In the genomic region with DNA sequence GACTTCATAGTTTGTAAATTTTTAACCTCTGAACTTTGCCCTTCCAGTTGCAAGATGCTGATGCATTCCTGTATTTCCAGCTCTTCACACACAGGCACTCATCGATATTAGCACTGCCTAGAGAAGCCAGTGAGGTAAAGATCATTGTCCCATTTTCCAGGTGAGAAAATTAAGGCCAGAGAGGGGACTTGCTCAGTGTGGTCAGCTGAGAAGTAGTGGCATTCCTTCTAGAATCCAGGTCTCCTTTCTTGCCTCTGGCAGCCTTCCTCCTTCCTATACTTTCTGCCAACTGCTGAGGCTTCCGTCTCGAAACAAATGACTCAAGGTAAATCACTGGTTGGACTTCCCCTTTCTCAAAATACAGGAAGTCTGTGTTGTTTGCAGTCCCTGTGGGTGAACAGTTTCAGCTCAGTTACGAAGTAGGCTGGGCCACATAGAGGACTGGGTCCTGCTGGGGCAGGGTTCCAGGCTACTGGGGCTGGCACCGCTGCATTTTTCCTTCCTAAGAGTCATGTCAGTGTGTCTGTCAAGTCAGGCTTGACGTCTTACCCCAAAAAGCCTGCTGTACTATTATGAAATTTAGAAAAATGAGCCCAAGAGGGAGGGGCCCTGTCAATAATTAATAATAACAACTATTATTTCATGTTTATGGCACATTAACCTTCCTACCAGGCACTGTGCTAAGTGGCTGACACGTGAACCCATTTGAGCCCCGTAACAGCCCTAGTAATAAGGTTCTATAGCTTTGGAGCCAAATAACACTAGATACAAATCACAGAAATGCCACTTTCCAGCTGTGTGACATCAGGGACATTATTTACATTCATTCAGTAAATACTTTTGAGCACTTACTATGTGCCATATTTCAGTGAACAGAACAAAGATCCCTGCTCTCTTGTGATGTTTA, we compare ENCODE assay signal across 8 cellular contexts. TPM values are rescaled to one million over a fixed set of nuclear protein-coding genes. Genes with fewer than 3 reads are reported as not detected.
DNase-seq lines count a peak whose midpoint lies in the region; ATAC-seq, FAIRE-seq and TF ChIP-seq lines count a peak whose summit lies in the region.

No MANE protein-coding gene starts in this region.

- H3K9me3 ChIP-seq in H9 (ENCODE audit: control insufficient read depth, low read depth, low read length) = no peaks in the 10 kb centered on the region
- no peaks in the 10 kb centered on the region for H3K9me3 ChIP-seq in MM.1S (replicated peaks; ENCODE audit: insufficient read depth, low read length)
- H3K9me3 ChIP-seq in endothelial cell of umbilical vein (replicated peaks; ENCODE audit: control insufficient read depth, insufficient read depth, low read length) = no peaks in the 10 kb centered on the region
- no peaks in the 10 kb centered on the region for H3K9me3 ChIP-seq in upper lobe of right lung

- H3K27ac ChIP-seq in H9 (ENCODE audit: insufficient read length, low read depth, low read length) = no peak overlapping the region
- H3K27ac ChIP-seq in MM.1S (ENCODE audit: low read length) = peak overlapping the region; percentile 86
- H3K27ac ChIP-seq in endothelial cell of umbilical vein (ENCODE audit: insufficient read depth, low read depth, low read length) = peak overlapping the region; percentile 88
- H3K27ac ChIP-seq in upper lobe of right lung = peak overlapping the region; percentile 79

- H2AFZ ChIP-seq in H9 (ENCODE audit: low read length) = no peak overlapping the region
- no peak overlapping the region for H2AFZ ChIP-seq in MM.1S (ENCODE audit: low read length)
- no peak overlapping the region for H2AFZ ChIP-seq in endothelial cell of umbilical vein (ENCODE audit: low read depth, low read length)

- H3K27me3 Mint-ChIP-seq in H9 (ENCODE audit: low read depth) = peaks cover 47% of the 10 kb centered on the region
- H3K27me3 Mint-ChIP-seq in glutamatergic neuron (ENCODE audit: unreplicated experiment) = peaks cover 3% of the 10 kb centered on the region

- CTCF ChIA-PET in endothelial cell of umbilical vein (lab: Charles Lee) = interaction anchor here (0.9 to 2.1 kb wide), 10 partner anchors 11 to 47 kb away, joined by 3 to 16 read pairs (median 5); a partner anchor contains a TSS

- no peak overlapping the region for H4K91ac ChIP-seq in H9 (ENCODE audit: insufficient read length, low read depth, low read length)

- H3K4me2 ChIP-seq in H9 (ENCODE audit: insufficient read depth, insufficient read length, low read length) (peak overlapping the region; percentile 25), MM.1S (ENCODE audit: low read depth, low read length) (peak overlapping the region; percentile 64), endothelial cell of umbilical vein (ENCODE audit: insufficient read depth, low read length) (peak overlapping the region; percentile 51)

- POLR2A ChIA-PET in endothelial cell of umbilical vein (lab: Charles Lee) = interaction anchor here (0.5 to 1.4 kb wide), 8 partner anchors 14 to 46 kb away, joined by 3 to 13 read pairs (median 4); a partner anchor contains a TSS

- H3K4me3 ChIP-seq in MM.1S (ENCODE audit: low read length) (peak overlapping the region; percentile 25), endothelial cell of umbilical vein (replicated peaks in 1 of 3; ENCODE audit: insufficient read depth in 1 of 3, low read depth in 1 of 3, low read length in 3 of 3) (no peak overlapping the region), upper lobe of right lung (peak overlapping the region; percentile 6)

- TF ChIP-seq CTCF in H9 (conservative IDR thresholded peaks at IDR 0.05) (no peak), MM.1S (IDR thresholded peaks at IDR 0.05; ENCODE audit: low read length) (no peak), endothelial cell of umbilical vein (IDR thresholded peaks at IDR 0.05; ENCODE audit: extremely low read depth in 1 of 2, insufficient read depth in 1 of 2, low read depth in 1 of 2, low read length in 2 of 2) (no peak), omental fat pad (IDR thresholded peaks at IDR 0.05) (no peak), upper lobe of right lung (IDR thresholded peaks at IDR 0.05) (no peak), glutamatergic neuron (IDR thresholded peaks at IDR 0.05; ENCODE audit: partially characterized antibody, unreplicated experiment) (no peak)

- no peak overlapping the region for H2BK5ac ChIP-seq in H9 (ENCODE audit: insufficient read length, low read length)

- no peaks in the 10 kb centered on the region for H3K9me2 ChIP-seq in MM.1S (replicated peaks; ENCODE audit: insufficient read depth, low read length)

- intact Hi-C loops in endothelial cell of umbilical vein (cut with micrococcal nuclease) (loop anchor here (1.0 to 2.0 kb wide), 5 partner anchors 8 to 25 kb away; a partner anchor contains a TSS), upper lobe of right lung (cut with DNase I) (no loop called here)

- no CpG with 5 or more reads among the region's 8 CpGs for WGBS in H9 (ENCODE audit: extremely low coverage, insufficient read length, low lambda C conversion rate)

- H3K9me3 Mint-ChIP-seq in H9 (peaks cover 0 to 2% of the 10 kb centered on the region in 2 experiments; a peak in 2 of 5 replicates), glutamatergic neuron (ENCODE audit: unreplicated experiment) (no peaks in the 10 kb centered on the region)

- H2BK20ac ChIP-seq in H9 (ENCODE audit: low read depth, low read length, poor library complexity, severe bottlenecking) = no peak overlapping the region

- no peak overlapping the region for H3K4ac ChIP-seq in H9 (ENCODE audit: low read depth, low read length)

- no peak overlapping the region for H2BK120ac ChIP-seq in H9 (ENCODE audit: low read depth, low read length, poor library complexity, severe bottlenecking)

- H2AK5ac ChIP-seq in H9 (ENCODE audit: insufficient read length, low read length) = no peak overlapping the region

- DNase-seq in H9 (no peak), MM.1S (peak; percentile 90), endothelial cell of umbilical vein (ENCODE audit: low read depth, low spot score) (peak; percentile 96), omental fat pad (ENCODE audit: low spot score) (no peak), upper lobe of right lung (peak; percentile 81), glutamatergic neuron (no peak)
- peak; percentile 32 to 64 for DNase-seq in activated CD4-positive, alpha-beta T cell treated with anti-CD3 and anti-CD28 coated beads, Interleukin-2, amount 50 U/mL, for 24 hours (ENCODE audit: low read depth in 1 of 2, low spot score in 1 of 2)

- H3K79me1 ChIP-seq in H9 (ENCODE audit: insufficient read depth, low read depth, low read length, poor library complexity, severe bottlenecking) = no peaks in the 10 kb centered on the region

- peaks cover 16% of the 10 kb centered on the region for H3F3A ChIP-seq in MM.1S (ENCODE audit: insufficient read depth, low read length)

- no peak overlapping the region for H3T11ph ChIP-seq in H9 (ENCODE audit: low read length)

- H3K9ac ChIP-seq in H9 (ENCODE audit: extremely low read depth, insufficient read length, low read length) = no peak overlapping the region
- H3K9ac ChIP-seq in MM.1S (ENCODE audit: low read length) = peak overlapping the region; percentile 47; the same call in 1 of the 2 replicates
- peak overlapping the region; percentile 55 for H3K9ac ChIP-seq in endothelial cell of umbilical vein (replicated peaks; ENCODE audit: extremely low read depth, insufficient read depth, low read length)

- FAIRE-seq in endothelial cell of umbilical vein (lab: Jason Lieb, UNC) = peak; percentile 98

- H3K79me2 ChIP-seq in H9 (ENCODE audit: insufficient read depth, low read length) (no peaks in the 10 kb centered on the region), MM.1S (ENCODE audit: low read length) (no peaks in the 10 kb centered on the region), endothelial cell of umbilical vein (ENCODE audit: control insufficient read depth, insufficient read depth, low read length) (no peaks in the 10 kb centered on the region)

- H2BK15ac ChIP-seq in H9 (ENCODE audit: low read depth, low read length) = no peak overlapping the region

- no peak overlapping the region for H4K8ac ChIP-seq in H9 (replicated peaks; ENCODE audit: insufficient read length, low read depth, low read length)

- BruUV-seq in endothelial cell of umbilical vein (replicated peaks; lab: Mats Ljungman, UMichigan) = TSS peak; percentile 100

- no peaks in the 10 kb centered on the region for H3K23me2 ChIP-seq in H9 (ENCODE audit: insufficient read length, low read depth, low read length, poor library complexity, severe bottlenecking)

- H3K4me3 Mint-ChIP-seq in H9 (peak overlapping the region; percentile 2 to 28; a peak in 2 of 5 replicates), glutamatergic neuron (ENCODE audit: unreplicated experiment) (no peak overlapping the region)

- H3K4me1 Mint-ChIP-seq in H9 = peaks cover 45 to 47% of the 10 kb centered on the region in 2 experiments
- no peaks in the 10 kb centered on the region for H3K4me1 Mint-ChIP-seq in glutamatergic neuron (ENCODE audit: low read depth, unreplicated experiment)

- no peak overlapping the region for H2BK12ac ChIP-seq in H9 (ENCODE audit: insufficient read length, low read depth, low read length)

- H3K36me3 Mint-ChIP-seq in H9 (ENCODE audit: insufficient read depth in 1 of 3, low read depth in 3 of 3) (no peaks in the 10 kb centered on the region; a peak in 1 of 7 replicates), glutamatergic neuron (ENCODE audit: unreplicated experiment) (no peaks in the 10 kb centered on the region)

- H4K5ac ChIP-seq in H9 (ENCODE audit: insufficient read length, low read depth, low read length) = no peak overlapping the region

- no peak overlapping the region for H3K56ac ChIP-seq in H9 (ENCODE audit: insufficient read length, low read depth, low read length)

- H3K18ac ChIP-seq in H9 (ENCODE audit: insufficient read length, low read depth, low read length) = no peak overlapping the region

- ATAC-seq in omental fat pad (ENCODE audit: low FRiP score) = peak; percentile 81
- peak; percentile 96 for ATAC-seq in upper lobe of right lung

- H3K23ac ChIP-seq in H9 (ENCODE audit: insufficient read length, low read depth, low read length) = no peak overlapping the region

- TF ChIP-seq POLR2A in GM10847 (IDR thresholded peaks at IDR 0.05; ENCODE audit: extremely low read depth, insufficient read length) (peak; percentile 46), endothelial cell of umbilical vein (IDR thresholded peaks at IDR 0.05; ENCODE audit: low read depth, low read length) (no peak)

- no peaks in the 10 kb centered on the region for H3K36me3 ChIP-seq in MM.1S (replicated peaks; ENCODE audit: insufficient read depth, low read length)
- no peaks in the 10 kb centered on the region for H3K36me3 ChIP-seq in endothelial cell of umbilical vein (ENCODE audit: control insufficient read depth in 2 of 2, extremely low read depth in 1 of 2, insufficient read depth in 2 of 2, low read length in 2 of 2)
- H3K36me3 ChIP-seq in upper lobe of right lung = no peaks in the 10 kb centered on the region

- dilution Hi-C loops in endothelial cell of umbilical vein (cut with MboI; ENCODE audit: extremely low pct_ligation_motif_present, low sequenced_read_pairs) = no loop called here

- H3K27ac Mint-ChIP-seq in H9 = peak overlapping the region; percentile 8 to 16 (median 9); a peak in 3 of 7 replicates
- no peak overlapping the region for H3K27ac Mint-ChIP-seq in glutamatergic neuron (ENCODE audit: unreplicated experiment)

- H3K9me1 ChIP-seq in endothelial cell of umbilical vein (replicated peaks; ENCODE audit: control insufficient read depth, extremely low read depth, insufficient read depth, low read length) = no peaks in the 10 kb centered on the region

- H3K14ac ChIP-seq in H9 (ENCODE audit: insufficient read depth, low read length) = no peak overlapping the region

- H3K4me1 ChIP-seq in H9 (ENCODE audit: insufficient read depth, low read length) (peaks cover 11% of the 10 kb centered on the region; the same call in 1 of the 2 replicates), MM.1S (ENCODE audit: low read length) (peaks cover 49% of the 10 kb centered on the region), endothelial cell of umbilical vein (ENCODE audit: control insufficient read depth, extremely low read depth, insufficient read depth, low read length) (peaks cover 27% of the 10 kb centered on the region), upper lobe of right lung (peaks cover 43% of the 10 kb centered on the region)

- no peaks in the 10 kb centered on the region for H3K27me3 ChIP-seq in H9 (ENCODE audit: insufficient read depth, low read length)
- no peaks in the 10 kb centered on the region for H3K27me3 ChIP-seq in MM.1S (replicated peaks; ENCODE audit: insufficient read depth, low read length)
- H3K27me3 ChIP-seq in endothelial cell of umbilical vein (ENCODE audit: control insufficient read depth in 2 of 2, insufficient read depth in 2 of 2, low read length in 2 of 2) = no peaks in the 10 kb centered on the region
- no peaks in the 10 kb centered on the region for H3K27me3 ChIP-seq in upper lobe of right lung

- H4K20me1 ChIP-seq in H9 (ENCODE audit: control insufficient read depth, insufficient read depth, insufficient read length) = no peaks in the 10 kb centered on the region
- no peaks in the 10 kb centered on the region for H4K20me1 ChIP-seq in MM.1S (ENCODE audit: insufficient read depth, low read length)
- H4K20me1 ChIP-seq in endothelial cell of umbilical vein (replicated peaks; ENCODE audit: control insufficient read depth, extremely low read depth, insufficient read depth, low read length) = no peaks in the 10 kb centered on the region

RNA-seq across cellular contexts. Expression of a gene that starts 16.6 kb away (rescaled TPM):
- total RNA-seq in H9 (2021) (15.0 and 15.6 TPM in 2 replicates), endothelial cell of umbilical vein (24.2 and 25.6 TPM in 2 replicates), omental fat pad (10 to 100 TPM; 15.0 to 38.8 (median 29.2) TPM), upper lobe of right lung (34.3 TPM), glutamatergic neuron (ENCODE audit: unreplicated experiment) (18.7 TPM)
- 19.2 and 19.6 TPM in 2 replicates for polyA plus RNA-seq in endothelial cell of umbilical vein
- polyA plus RNA-seq in endothelial cell of umbilical vein (2011; cell fraction: cytosol; rRNA removed) = 24.0 and 26.1 TPM in 2 replicates
- 13.0 and 13.6 TPM in 2 replicates for polyA plus RNA-seq in endothelial cell of umbilical vein (2011; cell fraction: nucleus; rRNA removed)
- 26.1 and 29.0 TPM in 2 replicates for polyA plus RNA-seq in endothelial cell of umbilical vein (2012)
- 25.3 and 31.0 TPM in 2 replicates for polyA minus RNA-seq in endothelial cell of umbilical vein
- polyA minus RNA-seq in endothelial cell of umbilical vein (2011; cell fraction: cytosol; rRNA and poly(A)+ RNA removed) = 9.6 TPM
- polyA minus RNA-seq in endothelial cell of umbilical vein (2011; cell fraction: nucleus; rRNA and poly(A)+ RNA removed) = 9.5 and 9.8 TPM in 2 replicates

RNA-seq across cellular contexts. Expression of a gene that starts 55.4 kb away (rescaled TPM):
- 144 and 159 TPM in 2 replicates for total RNA-seq in H9 (2021)
- 131 and 134 TPM in 2 replicates for total RNA-seq in endothelial cell of umbilical vein
- polyA plus RNA-seq in endothelial cell of umbilical vein = 71.4 and 107 TPM in 2 replicates
- 180 and 198 TPM in 2 replicates for polyA plus RNA-seq in endothelial cell of umbilical vein (2011; cell fraction: cytosol; rRNA removed)
- 129 and 207 TPM in 2 replicates for polyA plus RNA-seq in endothelial cell of umbilical vein (2011; cell fraction: nucleus; rRNA removed)
- 115 and 131 TPM in 2 replicates for polyA plus RNA-seq in endothelial cell of umbilical vein (2012)
- 48.3 and 61.9 TPM in 2 replicates for polyA minus RNA-seq in endothelial cell of umbilical vein
- 106 TPM for polyA minus RNA-seq in endothelial cell of umbilical vein (2011; cell fraction: cytosol; rRNA and poly(A)+ RNA removed)
- polyA minus RNA-seq in endothelial cell of umbilical vein (2011; cell fraction: nucleus; rRNA and poly(A)+ RNA removed) = 50.1 and 83.7 TPM in 2 replicates
- total RNA-seq in omental fat pad = 100 to 1,000 TPM; 146 to 297 (median 161) TPM
- 106 TPM for total RNA-seq in upper lobe of right lung
- total RNA-seq in glutamatergic neuron (ENCODE audit: unreplicated experiment) = 52.7 TPM

Comparison
In these comparisons a context has a peak if more than half of its experiments do, and no peak if none do; other contexts are left out.
1. DNase-seq: peak in MM.1S (single experiment), activated CD4-positive, alpha-beta T cell treated with anti-CD3 and anti-CD28 coated beads, Interleukin-2, amount 50 U/mL, for 24 hours (2 of 2), endothelial cell of umbilical vein (single experiment) and upper lobe of right lung (single experiment); none in H9 (single experiment), omental fat pad (single experiment) and glutamatergic neuron (single experiment).
2. H3K4me3 ChIP-seq: peak in MM.1S (single experiment) and upper lobe of right lung (single experiment); none in endothelial cell of umbilical vein (0 of 3).
3. Peak in every context shown above with its lines, with median percentiles within 50 percentile points of each other: H3K4me2 ChIP-seq.